In the genomic region with DNA sequence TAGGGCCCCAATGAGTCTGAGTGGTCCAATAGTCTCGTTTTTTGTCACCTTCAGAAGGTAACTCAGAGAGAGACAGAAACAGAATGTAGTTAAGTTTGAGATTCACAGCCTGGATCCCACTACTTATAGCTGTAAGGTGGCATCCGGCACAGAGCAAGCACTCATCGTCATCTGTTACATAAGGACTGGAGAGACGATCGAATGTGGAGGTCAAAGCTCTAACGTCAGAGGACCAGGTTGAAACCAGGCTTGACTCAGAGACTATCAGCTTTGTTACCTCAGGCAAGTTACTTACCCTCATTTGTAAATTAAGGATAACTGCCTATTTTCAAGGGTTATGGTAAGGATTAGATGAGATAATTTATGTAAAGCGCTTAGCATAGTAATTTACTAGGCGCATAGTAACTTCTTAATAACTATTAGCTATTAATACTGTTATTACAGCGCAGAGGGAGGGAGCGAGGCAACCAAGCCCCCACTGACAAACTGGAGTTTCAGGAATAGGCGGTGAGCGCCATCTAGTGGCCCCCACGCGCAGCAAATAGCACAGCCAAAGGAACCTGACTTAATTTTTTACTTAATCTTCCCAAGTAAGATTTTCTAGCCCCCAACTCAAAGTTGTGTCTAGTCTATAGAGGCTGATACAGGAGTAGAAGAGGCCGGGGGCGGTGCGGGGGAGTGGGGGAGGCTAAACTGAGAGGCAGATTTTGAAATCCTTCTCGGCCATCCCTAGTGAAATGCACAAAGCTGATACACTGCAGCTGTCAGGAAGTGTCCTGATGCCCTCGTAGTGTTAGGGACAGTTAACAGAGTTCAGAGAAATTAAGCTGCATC, we compare ENCODE assay signal across 8 cellular contexts. TPM values are rescaled to one million over a fixed set of nuclear protein-coding genes. Genes with fewer than 3 reads are reported as not detected.
DNase-seq lines count a peak whose midpoint lies in the region; ATAC-seq and TF ChIP-seq lines count a peak whose summit lies in the region.

No MANE protein-coding gene starts in this region.

- H3K9me3 Mint-ChIP-seq in mesothelial cell of epicardium: no peaks in the 10 kb centered on the region

- no peaks in the 10 kb centered on the region for H3K79me2 ChIP-seq in Loucy (ENCODE audit: insufficient read depth, low read length)

- no peaks in the 10 kb centered on the region for H3K36me3 Mint-ChIP-seq in mesothelial cell of epicardium

- TF ChIP-seq CTCF in Loucy (conservative IDR thresholded peaks at IDR 0.05; ENCODE audit: low read length): peak; percentile 98
- peak; percentile 96 for TF ChIP-seq CTCF in VCaP (conservative IDR thresholded peaks at IDR 0.05)
- TF ChIP-seq CTCF in dorsolateral prefrontal cortex (IDR thresholded peaks at IDR 0.05 in 54 of 56, conservative IDR thresholded peaks at IDR 0.05 in 2 of 56; ENCODE audit: low read depth in 1 of 56, partially characterized antibody in 56 of 56): peak; percentile 70 to 97 (median 86)
- peak; percentile 84 for TF ChIP-seq CTCF in mesothelial cell of epicardium (IDR thresholded peaks at IDR 0.05; ENCODE audit: unreplicated experiment)

- H3K27ac Mint-ChIP-seq in mesothelial cell of epicardium: no peak overlapping the region

- H3K27me3 ChIP-seq in Loucy (ENCODE audit: insufficient read depth, low read length, poor library complexity, severe bottlenecking) (no peaks in the 10 kb centered on the region), dorsolateral prefrontal cortex (peaks cover 0 to 6% (median 0%) of the 10 kb centered on the region in 45 donors)

- no peaks in the 10 kb centered on the region for H3K4me1 ChIP-seq in Loucy (ENCODE audit: insufficient read depth, low read length, poor library complexity, severe bottlenecking)

- H4K20me1 ChIP-seq in Loucy (ENCODE audit: insufficient read depth, low read length, poor library complexity, severe bottlenecking): no peaks in the 10 kb centered on the region

- no peaks in the 10 kb centered on the region for H3F3A ChIP-seq in Loucy (ENCODE audit: low read depth)

- H3K9me2 ChIP-seq in Loucy (replicated peaks; ENCODE audit: low read depth, low read length): no peaks in the 10 kb centered on the region

- intact Hi-C loops in dorsolateral prefrontal cortex (cut with DNase I): loop anchor here (2.0 to 5.0 kb wide), 2 partner anchors 506 to 512 kb away; no protein-coding TSS in a partner anchor

- H3K27me3 Mint-ChIP-seq in mesothelial cell of epicardium (ENCODE audit: low read depth): peaks cover 14% of the 10 kb centered on the region

- H3K27ac ChIP-seq in VCaP: no peak overlapping the region
- peak overlapping the region in 1 of 59 donors; percentile 14 for H3K27ac ChIP-seq in dorsolateral prefrontal cortex

- ATAC-seq in GM21723 (IDR thresholded peaks at IDR 0.05; ENCODE audit: unreplicated experiment) (peak; percentile 89), HG02884 (IDR thresholded peaks at IDR 0.05; ENCODE audit: unreplicated experiment) (no peak)
- no peak for ATAC-seq in stimulated activated naive CD8-positive, alpha-beta T cell treated with anti-CD3 and anti-CD28 coated beads, Interleukin-15, Interleukin-2, amounts not matched to agents 100 U/mL and 50 U/mL, for 24 hours

- H2AFZ ChIP-seq in Loucy (ENCODE audit: low read length): peak overlapping the region; percentile 85

- H3K9me3 ChIP-seq in Loucy (ENCODE audit: insufficient read depth, low read depth, low read length): no peaks in the 10 kb centered on the region

- no peak overlapping the region for H3K4me3 Mint-ChIP-seq in mesothelial cell of epicardium

- no peak overlapping the region for H3K9ac ChIP-seq in Loucy (ENCODE audit: low read depth, low read length, poor library complexity, severe bottlenecking)

- peak; percentile 3 for DNase-seq in GM04504 (ENCODE audit: low read depth)
- DNase-seq in dorsolateral prefrontal cortex: peak in 8 of 10 donors; percentile 44 to 67 (median 54)
- DNase-seq in mesothelial cell of epicardium (ENCODE audit: low spot score in 2 of 2, unreplicated experiment in 2 of 2): peak in 1 of 2 experiments; percentile 64
- DNase-seq in stimulated activated naive CD8-positive, alpha-beta T cell treated with anti-CD3 and anti-CD28 coated beads, Interleukin-15, Interleukin-2, amounts not matched to agents 100 U/mL and 50 U/mL, for 24 hours: peak; percentile 55

- H3K4me3 ChIP-seq in Loucy (ENCODE audit: low read length, poor library complexity, severe bottlenecking): peak overlapping the region; percentile 27
- H3K4me3 ChIP-seq in dorsolateral prefrontal cortex: peak overlapping the region in 35 of 59 donors; percentile 0 to 51 (median 25)

- peak overlapping the region; percentile 35 for H3K4me2 ChIP-seq in Loucy (ENCODE audit: low read depth, low read length, poor library complexity, severe bottlenecking)

- no peaks in the 10 kb centered on the region for H3K36me3 ChIP-seq in Loucy (ENCODE audit: insufficient read depth, low read length)

- H3K4me1 Mint-ChIP-seq in mesothelial cell of epicardium: no peaks in the 10 kb centered on the region

RNA-seq across cellular contexts. Expression of gene API5, which starts 29.0 kb away (rescaled TPM):
- total RNA-seq in dorsolateral prefrontal cortex: 100 to 1,000 TPM in 48 of 120 experiments, 10 to 100 TPM in 72; 45.0 to 128 (median 97.3) TPM
- 77.8 to 83.7 TPM (median 78.5 TPM) in 3 replicates for total RNA-seq in mesothelial cell of epicardium
